Comparison of ENCODE assay signal across 15 cellular contexts in genomic region chr15:80433836-80434235, GRCh38. TPM values are rescaled to one million over a fixed set of nuclear protein-coding genes. Genes with fewer than 3 reads are reported as not detected.
DNase-seq lines count a peak whose midpoint lies in the region; ATAC-seq and TF ChIP-seq lines count a peak whose summit lies in the region.
"Had no signal": no experiment of that assay in that cellular context is flagged by ENCODE, and none has a peak within 500 bp of the region (broad histone marks: within the 10 kb centered on the region; RNA-seq: fewer than 3 reads in every experiment).

No MANE protein-coding gene starts in this region.

- H3K18ac ChIP-seq in IMR-90 (ENCODE audit: low read depth, low read length): no peak overlapping the region

- H2BK20ac ChIP-seq in IMR-90 (ENCODE audit: low read depth, low read length): 0 out of 2 replicates have a peak overlapping the region, but pooled peaks have one; percentile 17

- no peaks in the 10 kb centered on the region for H3K9me3 ChIP-seq in IMR-90 (ENCODE audit: control insufficient read depth, insufficient read depth, low read length)
- H3K9me3 ChIP-seq: BLaER1 had no signal

- no peak overlapping the region for H2AK9ac ChIP-seq in IMR-90 (replicated peaks; ENCODE audit: low read depth, low read length, poor library complexity)

- no peak overlapping the region for H3K27ac ChIP-seq in IMR-90 (ENCODE audit: insufficient read depth, low read length)
- H3K27ac ChIP-seq: 22Rv1, BLaER1, GM23248 had no signal

- peak overlapping the region; percentile 2; the same call in 1 of the 2 replicates for H4K91ac ChIP-seq in IMR-90 (ENCODE audit: insufficient read depth, low read depth, low read length)

- no peaks in the 10 kb centered on the region for H3K9me3 Mint-ChIP-seq in osteocyte (ENCODE audit: unreplicated experiment)

- H3K56ac ChIP-seq in IMR-90 (ENCODE audit: extremely low read depth, insufficient read depth, low read length): no peak overlapping the region

- no peak overlapping the region for H3K4me3 Mint-ChIP-seq in osteocyte (ENCODE audit: unreplicated experiment)
- H3K4me3 Mint-ChIP-seq: CD8-positive, alpha-beta memory T cell had no signal

- ATAC-seq in IMR-90 (ENCODE audit: low read depth): peak; percentile 44
- ATAC-seq in HG02884 (IDR thresholded peaks at IDR 0.05; ENCODE audit: unreplicated experiment): no peak

- no peak for TF ChIP-seq RAD21 in IMR-90 (IDR thresholded peaks at IDR 0.05; ENCODE audit: low read length)

- intact Hi-C loops in IMR-90 (cut with micrococcal nuclease): no loop called here

- no peaks in the 10 kb centered on the region for H3K27me3 Mint-ChIP-seq in osteocyte (ENCODE audit: unreplicated experiment)

- peaks cover 7 to 53% of the 10 kb centered on the region in 2 experiments; a peak in 2 of 4 replicates for H3K79me1 ChIP-seq in IMR-90 (ENCODE audit: low read depth in 1 of 2, low read length in 2 of 2)

- TF ChIP-seq CTCF in IMR-90 (conservative IDR thresholded peaks at IDR 0.05; ENCODE audit: low read depth, low read length): no peak
- TF ChIP-seq CTCF in choroid plexus epithelial cell (conservative IDR thresholded peaks at IDR 0.05; ENCODE audit: low read depth, low read length): no peak
- TF ChIP-seq CTCF in osteocyte (IDR thresholded peaks at IDR 0.05): no peak

- H3K36me3 ChIP-seq in IMR-90 (ENCODE audit: control insufficient read depth, insufficient read depth, low read length): no peaks in the 10 kb centered on the region
- H3K36me3 ChIP-seq: BLaER1 had no signal

- in situ Hi-C loops in IMR-90 (cut with MboI; ENCODE audit: low sequenced_read_pairs): no loop called here

- peaks cover 14% of the 10 kb centered on the region for H3K9me1 ChIP-seq in IMR-90 (ENCODE audit: insufficient read depth, low read length)

- peak overlapping the region; percentile 14; the same call in 1 of the 2 replicates for H2AK5ac ChIP-seq in IMR-90 (ENCODE audit: low read depth, low read length)

- dilution Hi-C loops in IMR-90 (cut with HindIII; ENCODE audit: low sequenced_read_pairs, unreplicated experiment): no loop called here

- TF ChIP-seq POLR2A in IMR-90 (IDR thresholded peaks at IDR 0.05; ENCODE audit: low read depth, low read length): no peak

- peaks cover 11% of the 10 kb centered on the region for H3K36me3 Mint-ChIP-seq in osteocyte (ENCODE audit: unreplicated experiment)
- H3K36me3 Mint-ChIP-seq: CD8-positive, alpha-beta memory T cell had no signal

- POLR2A ChIA-PET in IMR-90 (lab: Charles Lee; ENCODE audit: unreplicated experiment): no interaction called here

- peak overlapping the region in 1 of 2 experiments; percentile 61; a peak in 2 of 4 replicates for H4K8ac ChIP-seq in IMR-90 (ENCODE audit: low read depth in 2 of 2, low read length in 2 of 2)

- DNase-seq in IMR-90 (no peak), choroid plexus epithelial cell (ENCODE audit: low read depth) (peak; percentile 14), islet precursor cell (peak; percentile 74), osteocyte (ENCODE audit: extremely low spot score, unreplicated experiment) (no peak), COLO829 (ENCODE audit: low spot score) (no peak), NCI-H226 (no peak)
- DNase-seq in activated CD4-positive, alpha-beta T cell treated with anti-CD3 and anti-CD28 coated beads for 4 hours: no peak
- DNase-seq: CD8-positive, alpha-beta memory T cell; DMS53; GF-D8; GM23248; H7 had no signal

- CTCF ChIA-PET in IMR-90 (lab: Yijun Ruan, JAX): no interaction called here

- WGBS in IMR-90 (ENCODE audit: extremely low coverage in 2 of 2, insufficient read length in 1 of 2), 2 experiments: no CpG with 5 or more reads among the region's 5 CpGs

- H3K4me3 ChIP-seq in IMR-90 (ENCODE audit: insufficient read depth, low read depth, low read length) (no peak overlapping the region), choroid plexus epithelial cell (ENCODE audit: low read depth, low read length) (no peak overlapping the region)
- H3K4me3 ChIP-seq: BLaER1, GM23248 had no signal

- no peaks in the 10 kb centered on the region for H4K20me1 ChIP-seq in IMR-90 (ENCODE audit: insufficient read depth, low read length)

- no peak overlapping the region for H3K9ac ChIP-seq in IMR-90 (ENCODE audit: low read depth, low read length)
- H3K9ac ChIP-seq: BLaER1, GM23248 had no signal

- peak overlapping the region; percentile 35; the same call in 1 of the 2 replicates for H3K14ac ChIP-seq in IMR-90 (replicated peaks; ENCODE audit: low read depth, low read length)

- H2BK15ac ChIP-seq in IMR-90 (ENCODE audit: low read depth, low read length): no peak overlapping the region

- peaks cover 52% of the 10 kb centered on the region for H3K4me1 Mint-ChIP-seq in osteocyte (ENCODE audit: unreplicated experiment)
- H3K4me1 Mint-ChIP-seq: CD8-positive, alpha-beta memory T cell had no signal

- peak overlapping the region; percentile 18 for H2AFZ ChIP-seq in IMR-90 (replicated peaks; ENCODE audit: low read length, poor library complexity)
- H2AFZ ChIP-seq: GM23248 had no signal

- peak overlapping the region; percentile 51; the same call in 1 of the 2 replicates for H4K5ac ChIP-seq in IMR-90 (ENCODE audit: low read depth, low read length)

- 0 out of 2 replicates have a peak overlapping the region, but pooled peaks have one; percentile 0 for H3K4ac ChIP-seq in IMR-90 (ENCODE audit: low read depth, low read length)

- H3K23ac ChIP-seq in IMR-90 (ENCODE audit: low read depth, low read length): no peak overlapping the region

- H3K27ac Mint-ChIP-seq in osteocyte (ENCODE audit: unreplicated experiment): peak overlapping the region; percentile 61

- BruUV-seq in IMR-90 (replicated peaks; lab: Mats Ljungman, UMichigan): no TSS peak

- H2BK120ac ChIP-seq in IMR-90 (ENCODE audit: low read depth, low read length): peak overlapping the region; percentile 57; the same call in 1 of the 2 replicates

- no peak overlapping the region for H3K4me2 ChIP-seq in IMR-90 (ENCODE audit: low read depth, low read length)
- H3K4me2 ChIP-seq: BLaER1 had no signal

- H3K27me3 ChIP-seq in IMR-90 (ENCODE audit: control insufficient read depth, insufficient read depth, low read length): no peaks in the 10 kb centered on the region
- H3K27me3 ChIP-seq: BLaER1 had no signal

- peaks cover 15% of the 10 kb centered on the region for H3K4me1 ChIP-seq in IMR-90 (ENCODE audit: control insufficient read depth, insufficient read depth, low read length)

- H2BK5ac ChIP-seq in IMR-90 (ENCODE audit: low read depth, low read length, poor library complexity, severe bottlenecking): no peak overlapping the region

TF ChIP-seq in IMR-90, 13 proteins besides CTCF, POLR2A, EP300 and RAD21:
- no peak for TF ChIP-seq USF2 (IDR thresholded peaks at IDR 0.05; ENCODE audit: low read depth, low read length)
- no peak for TF ChIP-seq CHD1 (IDR thresholded peaks at IDR 0.05; ENCODE audit: low read depth, low read length)
- TF ChIP-seq CEBPB (IDR thresholded peaks at IDR 0.05; ENCODE audit: low read depth, low read length): no peak
- no peak for TF ChIP-seq MAFK (IDR thresholded peaks at IDR 0.05; ENCODE audit: low read depth, low read length)
- TF ChIP-seq RCOR1 (IDR thresholded peaks at IDR 0.05; ENCODE audit: insufficient replicate concordance, low read length): no peak
- no peak for TF ChIP-seq MXI1 (IDR thresholded peaks at IDR 0.05; ENCODE audit: borderline replicate concordance, low read depth, low read length)
- no peak for TF ChIP-seq MAZ (IDR thresholded peaks at IDR 0.05; ENCODE audit: borderline replicate concordance, low read depth, low read length)
- TF ChIP-seq FOS (IDR thresholded peaks at IDR 0.05; ENCODE audit: low read depth, low read length): no peak
- TF ChIP-seq ELK1 (IDR thresholded peaks at IDR 0.05; ENCODE audit: borderline replicate concordance, low read depth, low read length): no peak
- no peak for TF ChIP-seq SMC3 (IDR thresholded peaks at IDR 0.05; ENCODE audit: low read depth, low read length)
- TF ChIP-seq BHLHE40 (IDR thresholded peaks at IDR 0.05; ENCODE audit: low read depth, low read length): no peak
- no peak for TF ChIP-seq RFX5 (IDR thresholded peaks at IDR 0.05; ENCODE audit: low read depth, low read length)
- no peak for TF ChIP-seq NFE2L2 (IDR thresholded peaks at IDR 0.05; ENCODE audit: low read depth, low read length)

RNA-seq across cellular contexts. Expression of gene ARNT2, which starts 29.7 kb away (rescaled TPM):
- total RNA-seq in IMR-90 (2012; rRNA removed) (14.7 and 19.0 TPM in 2 replicates), osteocyte (68.1 and 72.4 TPM in 2 replicates)
- polyA plus RNA-seq in IMR-90 (2012; rRNA removed): 16.7 and 18.2 TPM in 2 replicates
- polyA plus RNA-seq in IMR-90 (2012; cell fraction: cytosol; rRNA removed): 12.1 and 13.1 TPM in 2 replicates
- 18.3 and 31.1 TPM in 2 replicates for polyA plus RNA-seq in IMR-90 (2012; cell fraction: nucleus; rRNA removed; ENCODE audit: low replicate concordance)
- polyA plus RNA-seq: CD8-positive, alpha-beta memory T cell had no signal

Comparison
In these comparisons a context has a peak if more than half of its experiments do, and no peak if none do; other contexts are left out.
1. DNase-seq: peak in choroid plexus epithelial cell (single experiment) and islet precursor cell (single experiment); none in IMR-90 (single experiment), osteocyte (single experiment), COLO829 (single experiment), activated CD4-positive, alpha-beta T cell treated with anti-CD3 and anti-CD28 coated beads for 4 hours (0 of 2) and NCI-H226 (single experiment).